ENCODE assay signal across 11 cellular contexts in genomic region chr1:217311766-217312165, GRCh38.
A peak's percentile ranks its signal among the peaks of the same experiment; 100 is the strongest.
DNase-seq lines count a peak whose midpoint lies in the region; ATAC-seq and TF ChIP-seq lines count a peak whose summit lies in the region.
"Had no signal": no experiment of that assay in that cellular context is flagged by ENCODE, and none has a peak within 500 bp of the region (broad histone marks: within the 10 kb centered on the region; RNA-seq: fewer than 3 reads in every experiment).

No MANE protein-coding gene starts in this region.

- no peak overlapping the region for H2AFZ ChIP-seq in OCI-LY3 (ENCODE audit: low read depth, low read length)

- no peaks in the 10 kb centered on the region for H3K27me3 ChIP-seq in OCI-LY3 (ENCODE audit: low read depth, low read length)

- no peak overlapping the region for H3K9ac ChIP-seq in OCI-LY3 (ENCODE audit: low read length)

- H3K9me3 ChIP-seq in OCI-LY3 (ENCODE audit: insufficient read depth, low read length) = no peaks in the 10 kb centered on the region

- DNase-seq in AG10803 (ENCODE audit: low read depth) = peak; percentile 1
- DNase-seq in foreskin melanocyte = peak; percentile 11
- no peak for DNase-seq in SW 1271 (lab: John Stamatoyannopoulos, UW)
- DNase-seq: activated CD4-positive, alpha-beta T cell treated with anti-CD3 and anti-CD28 coated beads for 4 hours; activated naive CD4-positive, alpha-beta T cell treated with anti-CD3 and anti-CD28 coated beads, Interleukin-2, amount 10 ng/mL, durations not matched to agents 7 days and 5 days; NCI-H1417 treated with DMSO at 0.1 percent for 48 hours had no signal

- TF ChIP-seq CTCF in AG10803 (conservative IDR thresholded peaks at IDR 0.05; ENCODE audit: low read length) (no peak; the same call in 1 of the 2 replicates), OCI-LY3 (IDR thresholded peaks at IDR 0.05; ENCODE audit: low read depth, low read length) (peak; percentile 41; the same call in 1 of the 2 replicates)

- H3K4me3 ChIP-seq in AG10803 (ENCODE audit: low read length) (no peak overlapping the region), OCI-LY3 (ENCODE audit: low read length) (no peak overlapping the region)

- H3K4me2 ChIP-seq in OCI-LY3 (ENCODE audit: low read length) = no peak overlapping the region

- H4K20me1 ChIP-seq in OCI-LY3 (ENCODE audit: insufficient read depth, low read length) = no peaks in the 10 kb centered on the region

- H3K79me2 ChIP-seq in OCI-LY3 (ENCODE audit: low read length) = no peaks in the 10 kb centered on the region

- ATAC-seq in GM18867 (IDR thresholded peaks at IDR 0.05; ENCODE audit: unreplicated experiment) (peak; percentile 53), GM19023 (IDR thresholded peaks at IDR 0.05; ENCODE audit: unreplicated experiment) (no peak), HG03097 (IDR thresholded peaks at IDR 0.05; ENCODE audit: low FRiP score, unreplicated experiment) (no peak), GM21576 (IDR thresholded peaks at IDR 0.05; ENCODE audit: unreplicated experiment) (no peak)

- H3K36me3 ChIP-seq in OCI-LY3 (replicated peaks; ENCODE audit: low read depth, low read length) = no peaks in the 10 kb centered on the region

- H3K27ac ChIP-seq in OCI-LY3 (ENCODE audit: low read length) = no peak overlapping the region

- H3K4me1 ChIP-seq in OCI-LY3 (ENCODE audit: low read length) = no peaks in the 10 kb centered on the region

Comparison
In these comparisons a context has a peak if more than half of its experiments do, and no peak if none do; other contexts are left out.
1. DNase-seq: peak in AG10803 (single experiment) and foreskin melanocyte (single experiment); none in SW 1271 (0 of 2).